In genomic region chr2:70069049-70069448, GRCh38 we compare ENCODE assay signal across 9 cellular contexts. TPM values are rescaled to one million over a fixed set of nuclear protein-coding genes. Genes with fewer than 3 reads are reported as not detected.
DNase-seq lines count a peak whose midpoint lies in the region; ATAC-seq, FAIRE-seq and TF ChIP-seq lines count a peak whose summit lies in the region.
"Had no signal": no experiment of that assay in that cellular context is flagged by ENCODE, and none has a peak within 500 bp of the region (broad histone marks: within the 10 kb centered on the region; RNA-seq: fewer than 3 reads in every experiment).

No MANE protein-coding gene starts in this region.

- H3K36me3 Mint-ChIP-seq in glutamatergic neuron (ENCODE audit: unreplicated experiment): no peaks in the 10 kb centered on the region

- H3K4me3 ChIP-seq in dorsolateral prefrontal cortex: no peak overlapping the region

- H3K4me3 Mint-ChIP-seq in glutamatergic neuron (ENCODE audit: unreplicated experiment): no peak overlapping the region

- FAIRE-seq in urothelium cell line (lab: Jason Lieb, UNC): no peak

- no peaks in the 10 kb centered on the region for H3K27me3 ChIP-seq in dorsolateral prefrontal cortex

- H3K9me3 Mint-ChIP-seq in glutamatergic neuron (ENCODE audit: unreplicated experiment): peaks cover 1% of the 10 kb centered on the region

- intact Hi-C loops in dorsolateral prefrontal cortex (cut with DNase I): loop anchor here in 1 of 2 donors (5.0 kb wide), 1 partner anchor 237 kb away; no protein-coding TSS in a partner anchor

- peak overlapping the region in 35 of 59 donors; percentile 9 to 98 (median 87) for H3K27ac ChIP-seq in dorsolateral prefrontal cortex

- H3K4me1 Mint-ChIP-seq in glutamatergic neuron (ENCODE audit: low read depth, unreplicated experiment): peaks cover 2% of the 10 kb centered on the region

- TF ChIP-seq CTCF in dorsolateral prefrontal cortex (IDR thresholded peaks at IDR 0.05 in 54 of 56, conservative IDR thresholded peaks at IDR 0.05 in 2 of 56; ENCODE audit: low read depth in 1 of 56, partially characterized antibody in 56 of 56) (no peak), glutamatergic neuron (IDR thresholded peaks at IDR 0.05; ENCODE audit: partially characterized antibody, unreplicated experiment) (no peak)

- DNase-seq in dorsolateral prefrontal cortex: no peak
- peak; percentile 65 to 78 for DNase-seq in stimulated activated CD4-positive, alpha-beta T cell treated with anti-CD3 and anti-CD28 coated beads, Interleukin-2, amount 100 ng/mL, for 24 hours
- no peak for DNase-seq in C1 segment of cervical spinal cord (lab: John Stamatoyannopoulos, UW)
- DNase-seq in urothelium cell line (ENCODE audit: low spot score): no peak
- no peak for DNase-seq in glutamatergic neuron

- H3K27me3 Mint-ChIP-seq in glutamatergic neuron (ENCODE audit: unreplicated experiment): no peaks in the 10 kb centered on the region

- ATAC-seq in GM18511 (IDR thresholded peaks at IDR 0.05; ENCODE audit: unreplicated experiment): peak; percentile 82
- ATAC-seq in HG02938 (IDR thresholded peaks at IDR 0.05; ENCODE audit: unreplicated experiment): peak; percentile 77
- ATAC-seq in activated CD4-positive, CD25-positive, alpha-beta regulatory T cell treated with anti-CD3 and anti-CD28 coated beads, Interleukin-2, amount 50 U/mL, for 24 hours: peak; percentile 99
- ATAC-seq: HCT116 had no signal

- H3K27ac Mint-ChIP-seq in glutamatergic neuron (ENCODE audit: unreplicated experiment): no peak overlapping the region

RNA-seq across cellular contexts. Expression of gene PCBP1, which starts 18.2 kb away (rescaled TPM):
- total RNA-seq in dorsolateral prefrontal cortex (100 to 1,000 TPM; 118 to 237 (median 174) TPM), glutamatergic neuron (ENCODE audit: unreplicated experiment) (301 TPM)

Comparison
In these comparisons a context has a peak if more than half of its experiments do, and no peak if none do; other contexts are left out.
1. DNase-seq: peak in stimulated activated CD4-positive, alpha-beta T cell treated with anti-CD3 and anti-CD28 coated beads, Interleukin-2, amount 100 ng/mL, for 24 hours (2 of 2); none in dorsolateral prefrontal cortex (0 of 10), C1 segment of cervical spinal cord (0 of 14), urothelium cell line (single experiment) and glutamatergic neuron (single experiment).
2. Peak in every context shown above with its lines, with median percentiles within 50 percentile points of each other: ATAC-seq.